Comparison of ENCODE assay signal across 19 cellular contexts in genomic region chr2:198782734-198783133, GRCh38.
DNase-seq lines count a peak whose midpoint lies in the region; ATAC-seq and TF ChIP-seq lines count a peak whose summit lies in the region.
"Had no signal": no experiment of that assay in that cellular context is flagged by ENCODE, and none has a peak within 500 bp of the region (broad histone marks: within the 10 kb centered on the region; RNA-seq: fewer than 3 reads in every experiment).

No MANE protein-coding gene starts in this region.

- BruUV-seq in OCI-LY7 (replicated peaks; lab: Mats Ljungman, UMichigan): no TSS peak

- intact Hi-C loops in OCI-LY7 (cut with micrococcal nuclease; ENCODE audit: unreplicated experiment): no loop called here
- intact Hi-C loops in mucosa of descending colon (cut with DNase I, micrococcal nuclease): no loop called here

- H3K79me2 ChIP-seq in OCI-LY7 (ENCODE audit: insufficient read depth, low read depth, low read length): no peaks in the 10 kb centered on the region

- CTCF ChIA-PET in OCI-LY7 (lab: Charles Lee; ENCODE audit: unreplicated experiment): no interaction called here

- DNase-seq in NCI-H2081 (lab: John Stamatoyannopoulos, UW) (peak; percentile 5 to 71), NCI-H2081 treated with DMSO at 0.1 percent for 48 hours (lab: John Stamatoyannopoulos, UW) (no peak), OCI-LY7 (ENCODE audit: low spot score) (no peak), mucosa of descending colon (peak; percentile 40 to 53 (median 48)), mesothelial cell of epicardium (ENCODE audit: low spot score in 2 of 2, unreplicated experiment in 2 of 2) (no peak), superior temporal gyrus (ENCODE audit: extremely low spot score) (no peak)
- DNase-seq: Caco-2; CD4-positive, CD25-positive, alpha-beta regulatory T cell; CD8-positive, alpha-beta T cell; DMS153; DND-41; GOT3; HFFc6 had no signal

- H3K36me3 ChIP-seq in OCI-LY7 (ENCODE audit: insufficient read depth, low read length): no peaks in the 10 kb centered on the region
- no peaks in the 10 kb centered on the region for H3K36me3 ChIP-seq in mucosa of descending colon (ENCODE audit: low read depth)
- H3K36me3 ChIP-seq: BLaER1, HAP-1 had no signal

- no peak overlapping the region for H3K27ac ChIP-seq in OCI-LY7 (ENCODE audit: low read depth, low read length, poor library complexity, severe bottlenecking)
- H3K27ac ChIP-seq: 22Rv1, BLaER1, C4-2B had no signal

- POLR2A ChIA-PET in OCI-LY7 (lab: Charles Lee): interaction anchor here (1.0 to 1.6 kb wide), 2 partner anchors 10 to 79 kb away, joined by 3 to 6 read pairs; no protein-coding TSS in a partner anchor

- no peaks in the 10 kb centered on the region for H3K36me3 Mint-ChIP-seq in mesothelial cell of epicardium
- H3K36me3 Mint-ChIP-seq: CD4-positive, CD25-positive, alpha-beta regulatory T cell; CD8-positive, alpha-beta T cell had no signal

- no peak overlapping the region for H3K4me3 ChIP-seq in OCI-LY7 (ENCODE audit: low read depth, low read length, poor library complexity, severe bottlenecking)
- no peak overlapping the region for H3K4me3 ChIP-seq in mucosa of descending colon
- H3K4me3 ChIP-seq: BLaER1, HAP-1 had no signal

- H3K9me3 Mint-ChIP-seq in mesothelial cell of epicardium: peaks cover 3% of the 10 kb centered on the region

- ATAC-seq in mucosa of descending colon (peak; percentile 93), GM21529 (IDR thresholded peaks at IDR 0.05; ENCODE audit: unreplicated experiment) (no peak)
- ATAC-seq: CD8-positive, alpha-beta T cell had no signal

- H2AFZ ChIP-seq in OCI-LY7 (ENCODE audit: low read length): peak overlapping the region; percentile 30; the same call in 1 of the 2 replicates

- H3K4me3 Mint-ChIP-seq in mesothelial cell of epicardium: no peak overlapping the region
- H3K4me3 Mint-ChIP-seq: B cell; CD4-positive, CD25-positive, alpha-beta regulatory T cell; CD8-positive, alpha-beta T cell; HFFc6 had no signal

- no peak for TF ChIP-seq CTCF in OCI-LY7 (conservative IDR thresholded peaks at IDR 0.05; ENCODE audit: low read length)
- no peak for TF ChIP-seq CTCF in mucosa of descending colon (IDR thresholded peaks at IDR 0.05)
- TF ChIP-seq CTCF in mesothelial cell of epicardium (IDR thresholded peaks at IDR 0.05; ENCODE audit: unreplicated experiment): no peak

- H3K4me2 ChIP-seq in OCI-LY7 (ENCODE audit: low read length): no peak overlapping the region
- H3K4me2 ChIP-seq: BLaER1 had no signal

- no peaks in the 10 kb centered on the region for H4K20me1 ChIP-seq in OCI-LY7 (ENCODE audit: insufficient read depth, low read length)
- H4K20me1 ChIP-seq: BLaER1 had no signal

- no peaks in the 10 kb centered on the region for H3K4me1 Mint-ChIP-seq in mesothelial cell of epicardium
- H3K4me1 Mint-ChIP-seq: B cell; CD4-positive, CD25-positive, alpha-beta regulatory T cell had no signal

- H3K27me3 Mint-ChIP-seq in mesothelial cell of epicardium (ENCODE audit: low read depth): peaks cover 3% of the 10 kb centered on the region
- H3K27me3 Mint-ChIP-seq: B cell; CD4-positive, CD25-positive, alpha-beta regulatory T cell had no signal

- H3K9me3 ChIP-seq in OCI-LY7 (ENCODE audit: low read length) (no peaks in the 10 kb centered on the region), mucosa of descending colon (no peaks in the 10 kb centered on the region)
- H3K9me3 ChIP-seq: BLaER1, Caco-2, HAP-1 had no signal

- H3K9me2 ChIP-seq in OCI-LY7 (ENCODE audit: insufficient read depth, low read length): no peaks in the 10 kb centered on the region

- no peak overlapping the region for H3K27ac Mint-ChIP-seq in mesothelial cell of epicardium
- H3K27ac Mint-ChIP-seq: B cell; CD4-positive, CD25-positive, alpha-beta regulatory T cell; CD8-positive, alpha-beta T cell; HFFc6 had no signal

- no peaks in the 10 kb centered on the region for H3K4me1 ChIP-seq in OCI-LY7 (ENCODE audit: insufficient read depth, low read length, poor library complexity, severe bottlenecking)
- H3K4me1 ChIP-seq in mucosa of descending colon (ENCODE audit: low read depth): peaks cover 10% of the 10 kb centered on the region
- H3K4me1 ChIP-seq: BLaER1, Caco-2, HAP-1 had no signal

Comparison
In these comparisons a context has a peak if more than half of its experiments do, and no peak if none do; other contexts are left out.
1. DNase-seq: peak in NCI-H2081 (2 of 2) and mucosa of descending colon (3 of 3); none in NCI-H2081 treated with DMSO at 0.1 percent for 48 hours (single experiment), OCI-LY7 (single experiment), mesothelial cell of epicardium (0 of 2) and superior temporal gyrus (single experiment).